8 cellular contexts compared by ENCODE assay signal in genomic region chr7:102671311-102671959, GRCh38. TPM values are rescaled to one million over a fixed set of nuclear protein-coding genes. Genes with fewer than 3 reads are reported as not detected.
A peak's percentile ranks its signal among the peaks of the same experiment; 100 is the strongest.
DNase-seq lines count a peak whose midpoint lies in the region; ATAC-seq and TF ChIP-seq lines count a peak whose summit lies in the region.
"Not testable (repeated sequence)": the region's sequence is repeated elsewhere in the genome, so short reads cannot be mapped to it uniquely, and the experiment has no call there.

Gene POLR2J2, minus strand, starts transcription at chr7:102671663. Its CDS starts 62 bp downstream, at chr7:102671601.

- H3K27ac ChIP-seq in endodermal cell (ENCODE audit: low read depth, low read length); lower lobe of right lung: not testable (repeated sequence)

- not testable (repeated sequence) for H3K9ac ChIP-seq in endodermal cell (ENCODE audit: extremely low read depth, low read length, poor library complexity, severe bottlenecking)

- not testable (repeated sequence) for H3K9me3 Mint-ChIP-seq in activated CD4-positive, alpha-beta T cell treated with anti-CD3 and anti-CD28 coated beads, Interleukin-2, amount 10 ng/mL, durations not matched to agents 24 days and 14 days; endodermal cell; stimulated activated naive CD8-positive, alpha-beta T cell treated with anti-CD3 and anti-CD28 coated beads, Interleukin-15, Interleukin-2, amounts not matched to agents 100 ng/mL and 50 ng/mL, for 24 hours

- H3K27me3 ChIP-seq in endodermal cell (ENCODE audit: control insufficient read depth, insufficient read depth, low read length, poor library complexity, severe bottlenecking); lower lobe of right lung (ENCODE audit: low read depth): not testable (repeated sequence)

- 0% methylated on average over 16 of the region's 56 CpGs; no CpG with 5 or more reads in 1 of the 2 experiments for WGBS in endodermal cell (ENCODE audit: insufficient coverage in 1 of 2, insufficient read length in 1 of 2), 2 experiments

- not testable (repeated sequence) for H3K4me3 Mint-ChIP-seq in activated CD4-positive, alpha-beta T cell treated with anti-CD3 and anti-CD28 coated beads, Interleukin-2, amount 10 ng/mL, durations not matched to agents 24 days and 14 days
- peak within 1 kb of the TSS; percentile 69 for H3K4me3 Mint-ChIP-seq in endodermal cell
- H3K4me3 Mint-ChIP-seq in stimulated activated naive CD8-positive, alpha-beta T cell treated with anti-CD3 and anti-CD28 coated beads, Interleukin-15, Interleukin-2, amounts not matched to agents 100 ng/mL and 50 ng/mL, for 24 hours, result peak within 1 kb of the TSS; percentile 35

- TF ChIP-seq CTCF in endodermal cell (conservative IDR thresholded peaks at IDR 0.05); lower lobe of right lung (IDR thresholded peaks at IDR 0.05): not testable (repeated sequence)

- not testable (repeated sequence) for H3K9me3 ChIP-seq in endodermal cell (ENCODE audit: control insufficient read depth, low read length); lower lobe of right lung

- not testable (repeated sequence) for H3K4me1 ChIP-seq in endodermal cell (ENCODE audit: control insufficient read depth, insufficient read depth, low read length); lower lobe of right lung

- H3K36me3 ChIP-seq in endodermal cell (ENCODE audit: control insufficient read depth, insufficient read depth, low read length); lower lobe of right lung: not testable (repeated sequence)

- peak; percentile 52 for ATAC-seq in GM19328 (IDR thresholded peaks at IDR 0.05; ENCODE audit: unreplicated experiment)
- peak; percentile 70 for ATAC-seq in HG02852 (IDR thresholded peaks at IDR 0.05; ENCODE audit: unreplicated experiment)
- peak; percentile 83 to 87 for ATAC-seq in lower lobe of right lung

- intact Hi-C loops in activated CD4-positive, alpha-beta T cell treated with anti-CD3 and anti-CD28 coated beads, Interleukin-2, amount 10 ng/mL, durations not matched to agents 24 days and 14 days (cut with micrococcal nuclease); lower lobe of right lung (cut with DNase I): not testable (repeated sequence)

- H3K36me3 Mint-ChIP-seq in activated CD4-positive, alpha-beta T cell treated with anti-CD3 and anti-CD28 coated beads, Interleukin-2, amount 10 ng/mL, durations not matched to agents 24 days and 14 days (ENCODE audit: low read depth); endodermal cell (ENCODE audit: low read depth); stimulated activated naive CD8-positive, alpha-beta T cell treated with anti-CD3 and anti-CD28 coated beads, Interleukin-15, Interleukin-2, amounts not matched to agents 100 ng/mL and 50 ng/mL, for 24 hours (ENCODE audit: low read depth): not testable (repeated sequence)

- H3K4me3 ChIP-seq in endodermal cell (ENCODE audit: low read length), result not testable (repeated sequence)
- peak within 1 kb of the TSS; percentile 46 for H3K4me3 ChIP-seq in lower lobe of right lung

- DNase-seq in D341Med (ENCODE audit: low spot score) (peak; percentile 86), HuH-7 (ENCODE audit: low spot score) (peak; percentile 85), endodermal cell (peak; percentile 97), lower lobe of right lung (peak; percentile 87)
- peak; percentile 80 for DNase-seq in activated CD4-positive, alpha-beta T cell treated with anti-CD3 and anti-CD28 coated beads, Interleukin-2, amount 10 ng/mL, durations not matched to agents 24 days and 14 days

- not testable (repeated sequence) for H3K27ac Mint-ChIP-seq in activated CD4-positive, alpha-beta T cell treated with anti-CD3 and anti-CD28 coated beads, Interleukin-2, amount 10 ng/mL, durations not matched to agents 24 days and 14 days; stimulated activated naive CD8-positive, alpha-beta T cell treated with anti-CD3 and anti-CD28 coated beads, Interleukin-15, Interleukin-2, amounts not matched to agents 100 ng/mL and 50 ng/mL, for 24 hours
- peak within 1 kb of the TSS; percentile 39 for H3K27ac Mint-ChIP-seq in endodermal cell

- not testable (repeated sequence) for H3K27me3 Mint-ChIP-seq in activated CD4-positive, alpha-beta T cell treated with anti-CD3 and anti-CD28 coated beads, Interleukin-2, amount 10 ng/mL, durations not matched to agents 24 days and 14 days; endodermal cell (ENCODE audit: insufficient read depth); stimulated activated naive CD8-positive, alpha-beta T cell treated with anti-CD3 and anti-CD28 coated beads, Interleukin-15, Interleukin-2, amounts not matched to agents 100 ng/mL and 50 ng/mL, for 24 hours

- H3K4me1 Mint-ChIP-seq in activated CD4-positive, alpha-beta T cell treated with anti-CD3 and anti-CD28 coated beads, Interleukin-2, amount 10 ng/mL, durations not matched to agents 24 days and 14 days; endodermal cell; stimulated activated naive CD8-positive, alpha-beta T cell treated with anti-CD3 and anti-CD28 coated beads, Interleukin-15, Interleukin-2, amounts not matched to agents 100 ng/mL and 50 ng/mL, for 24 hours (ENCODE audit: low read depth): not testable (repeated sequence)

RNA-seq across cellular contexts. Expression of gene POLR2J2, which starts in this region (rescaled TPM):
- 17.8 and 20.2 TPM in 2 replicates for total RNA-seq in activated CD4-positive, alpha-beta T cell treated with anti-CD3 and anti-CD28 coated beads, Interleukin-2, amount 10 ng/mL, durations not matched to agents 24 days and 14 days
- total RNA-seq in endodermal cell (10 to 100 TPM in 1 of 2 donors, 1 to 10 TPM in 1; 7.0 to 15.5 TPM), lower lobe of right lung (14.8 TPM)
- polyA plus RNA-seq in endodermal cell (2013, experiment 1 of 2), result 3.1 TPM
- 3.6 TPM for polyA plus RNA-seq in endodermal cell (2013, experiment 2 of 2)
